ENCODE assay signal across 32 cellular contexts in the genomic region with DNA sequence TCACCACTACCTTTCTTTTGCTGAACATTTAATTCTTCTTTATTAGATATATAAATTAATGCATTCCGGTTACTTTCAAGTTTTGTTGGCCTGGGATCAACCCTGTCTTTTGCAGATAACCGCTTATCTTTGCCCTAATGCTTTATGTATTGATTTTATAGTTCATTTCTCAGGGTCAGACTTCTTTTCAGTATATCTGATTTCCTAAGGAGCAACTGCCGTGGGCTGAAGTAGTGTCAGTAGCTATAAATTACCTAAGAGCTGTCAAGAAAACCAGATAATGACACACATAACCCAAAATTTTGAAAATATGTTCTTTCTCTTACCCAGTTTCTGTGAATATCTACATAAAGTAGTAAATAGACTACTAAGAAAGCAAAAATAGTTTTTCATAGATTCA. TPM values are rescaled to one million over a fixed set of nuclear protein-coding genes. Genes with fewer than 3 reads are reported as not detected.
"Had no signal": no experiment of that assay in that cellular context is flagged by ENCODE, and none has a peak within 500 bp of the region (broad histone marks: within the 10 kb centered on the region; RNA-seq: fewer than 3 reads in every experiment).

No MANE protein-coding gene starts in this region.

- DNase-seq: activated CD4-positive, alpha-beta memory T cell treated with anti-CD3 and anti-CD28 coated beads, Interleukin-2, amount 10 ng/mL, durations not matched to agents 7 days and 5 days; activated CD4-positive, alpha-beta T cell treated with anti-CD3 and anti-CD28 coated beads for 1 hour; activated CD4-positive, alpha-beta T cell treated with anti-CD3 and anti-CD28 coated beads for 36 hours; activated CD4-positive, alpha-beta T cell treated with anti-CD3 and anti-CD28 coated beads for 48 hours; activated CD4-positive, alpha-beta T cell treated with anti-CD3 and anti-CD28 coated beads, Interleukin-2, amount 10 ng/mL, durations not matched to agents 7 days and 5 days; activated CD4-positive, alpha-beta T cell treated with anti-CD3 and anti-CD28 coated beads, Interleukin-2, amount 50 U/mL, for 48 hours; activated CD4-positive, CD25-positive, alpha-beta regulatory T cell; activated CD8-positive, alpha-beta memory T cell treated with anti-CD3 and anti-CD28 coated beads for 24 hours; activated CD8-positive, alpha-beta memory T cell treated with anti-CD3 and anti-CD28 coated beads, Interleukin-2, amount 10 ng/mL, durations not matched to agents 7 days and 5 days; activated CD8-positive, alpha-beta memory T cell treated with anti-CD3 and anti-CD28 coated beads, Interleukin-2, amount 50 U/mL, for 48 hours; activated CD8-positive, alpha-beta T cell treated with anti-CD3 and anti-CD28 coated beads, Interleukin-2, amount 10 ng/mL, durations not matched to agents 7 days and 5 days; activated effector memory CD4-positive, alpha-beta T cell treated with Interleukin-2 at 50 U/mL for 16 hours; activated gamma-delta T cell; activated naive CD4-positive, alpha-beta T cell treated with anti-CD3 and anti-CD28 coated beads, Interleukin-2, amount 10 ng/mL, durations not matched to agents 7 days and 5 days; activated naive CD4-positive, alpha-beta T cell treated with Interleukin-2 at 50 U/mL for 16 hours; activated naive CD8-positive, alpha-beta T cell treated with anti-CD3 and anti-CD28 coated beads, Interleukin-2, amount 10 ng/mL, durations not matched to agents 7 days and 5 days; activated naive CD8-positive, alpha-beta T cell treated with anti-CD3 and anti-CD28 coated beads, Interleukin-2, amount 50 U/mL, for 24 hours; activated T-cell treated with anti-CD3 and anti-CD28 coated beads, Interleukin-2, amount 50 U/mL, for 24 hours; activated T-cell treated with anti-CD3 and anti-CD28 coated beads, Interleukin-2, amount 50 U/mL, for 48 hours; amygdala; anterior cingulate cortex; caudate nucleus; cerebellar nuclear complex; colonic mucosa; T-cell; T-helper 17 cell had no signal

- H3K36me3 ChIP-seq: ascending aorta, cardiac muscle cell, colonic mucosa had no signal

- H3K27ac ChIP-seq: ascending aorta, cardiac muscle cell, colonic mucosa, VCaP had no signal

- H3K9me3 ChIP-seq: ascending aorta, colonic mucosa had no signal

- H3K27me3 ChIP-seq: ascending aorta, colonic mucosa had no signal

- H3K4me3 ChIP-seq: ascending aorta, cardiac muscle cell, colonic mucosa had no signal

- ATAC-seq: activated CD4-positive, alpha-beta T cell treated with anti-CD3 and anti-CD28 coated beads for 36 hours; activated CD4-positive, CD25-positive, alpha-beta regulatory T cell treated with anti-CD3 and anti-CD28 coated beads, Interleukin-2, amount 50 U/mL, for 24 hours; activated CD8-positive, alpha-beta memory T cell treated with anti-CD3 and anti-CD28 coated beads, Interleukin-2, amount 10 ng/mL, durations not matched to agents 7 days and 5 days; activated CD8-positive, alpha-beta T cell treated with anti-CD3 and anti-CD28 coated beads, Interleukin-2, amount 10 ng/mL, durations not matched to agents 7 days and 5 days; activated naive CD8-positive, alpha-beta T cell treated with anti-CD3 and anti-CD28 coated beads, Interleukin-2, amount 50 U/mL, for 24 hours; T-cell; T-helper 17 cell; WTC11 had no signal

RNA-seq across cellular contexts. Expression of a gene that starts 38.0 kb away (rescaled TPM):
- polyA plus RNA-seq: adipose tissue, cardiac muscle cell had no signal
